Comparison of ENCODE assay signal across 9 cellular contexts in the genomic region with DNA sequence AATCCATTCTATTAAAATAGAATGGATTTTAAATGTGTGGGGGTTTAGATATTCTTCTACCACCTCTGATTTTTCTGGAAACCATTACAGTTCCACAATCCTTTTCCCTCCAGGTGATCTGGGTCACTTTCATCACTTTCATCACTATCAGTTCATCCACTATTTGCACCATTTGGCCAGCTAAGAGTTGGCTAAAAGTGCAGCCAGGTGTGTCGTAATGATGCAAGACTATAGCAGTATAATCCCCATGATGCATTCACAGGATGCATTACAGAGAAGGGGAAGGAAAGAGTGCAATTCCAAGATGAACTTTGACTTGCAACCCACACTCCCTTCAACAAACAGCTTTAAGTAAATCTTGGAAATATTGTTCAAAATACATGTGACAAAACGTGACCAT.
"Had no signal": no experiment of that assay in that cellular context is flagged by ENCODE, and none has a peak within 500 bp of the region (broad histone marks: within the 10 kb centered on the region; RNA-seq: fewer than 3 reads in every experiment).

No MANE protein-coding gene starts in this region.

- H3K36me3 Mint-ChIP-seq: IgD-negative memory B cell had no signal

- H3K27ac ChIP-seq: GM23248, HL-60, KMS-11 had no signal

- H3K9ac ChIP-seq: GM23248, KMS-11 had no signal

- H3K9me3 ChIP-seq: HAP-1 had no signal

- H3K27ac Mint-ChIP-seq: IgD-negative memory B cell had no signal

- H3K4me2 ChIP-seq: KMS-11 had no signal

- DNase-seq: GM23248, GOT3, H7, KBM-7 had no signal

- H2AFZ ChIP-seq: GM23248 had no signal

- H3K4me3 ChIP-seq: GM23248, HAP-1 had no signal

- H3K27me3 Mint-ChIP-seq: IgD-negative memory B cell had no signal

- H3K9me3 Mint-ChIP-seq: IgD-negative memory B cell had no signal

- ATAC-seq: HCT116 had no signal
